In the genomic region with DNA sequence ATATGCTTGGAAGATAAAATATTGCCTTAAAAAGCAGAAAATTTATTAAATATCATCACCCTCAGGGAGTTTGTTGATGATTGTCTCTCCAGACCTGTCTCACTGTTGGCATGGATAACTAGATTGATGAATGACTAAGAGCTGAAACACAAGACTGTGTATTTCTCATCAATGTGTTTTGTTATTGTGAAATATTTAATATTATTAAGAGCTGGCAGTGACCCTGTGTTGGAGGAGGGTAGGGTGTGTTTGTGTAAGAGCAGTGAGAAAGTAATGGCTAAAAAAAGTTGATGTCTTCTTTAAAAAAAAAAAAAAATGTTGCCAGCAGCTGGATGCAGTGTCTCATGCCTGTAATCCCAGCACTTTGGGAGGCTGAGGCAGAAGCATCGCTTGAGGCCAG, we compare ENCODE assay signal across 34 cellular contexts.
DNase-seq lines count a peak whose midpoint lies in the region; ATAC-seq and TF ChIP-seq lines count a peak whose summit lies in the region.
"Had no signal": no experiment of that assay in that cellular context is flagged by ENCODE, and none has a peak within 500 bp of the region (broad histone marks: within the 10 kb centered on the region; RNA-seq: fewer than 3 reads in every experiment).

No MANE protein-coding gene starts in this region.

- no peaks in the 10 kb centered on the region for H3K27me3 ChIP-seq in ACC112 (ENCODE audit: insufficient read depth, low read length)
- H3K27me3 ChIP-seq: neural progenitor cell, Peyer's patch, SJCRH30, tibial nerve had no signal

- H3K27ac Mint-ChIP-seq in T-helper 17 cell = peak overlapping the region; percentile 59
- H3K27ac Mint-ChIP-seq in nephron = peak overlapping the region in 2 of 3 experiments; percentile 5 to 7
- H3K27ac Mint-ChIP-seq: CD4-positive, alpha-beta T cell; immature natural killer cell; neural progenitor cell had no signal

- no peaks in the 10 kb centered on the region for H3K9me3 Mint-ChIP-seq in nephron
- H3K9me3 Mint-ChIP-seq: CD4-positive, alpha-beta T cell; effector memory CD8-positive, alpha-beta T cell; immature natural killer cell; neural progenitor cell had no signal

- H3K4me3 ChIP-seq in ACC112 (ENCODE audit: low read depth, low read length) (no peak overlapping the region), fibroblast of mammary gland (ENCODE audit: control insufficient read depth, low read depth, low read length) (no peak overlapping the region)
- H3K4me3 ChIP-seq: A549, neural progenitor cell, Peyer's patch, SJCRH30, tibial nerve had no signal

- H3K4me1 Mint-ChIP-seq in T-helper 17 cell = peaks cover 18% of the 10 kb centered on the region
- peaks cover 36% of the 10 kb centered on the region for H3K4me1 Mint-ChIP-seq in nephron
- H3K4me1 Mint-ChIP-seq: neural progenitor cell had no signal

- DNase-seq in T-helper 17 cell (no peak), fibroblast of mammary gland (ENCODE audit: low read depth) (peak; percentile 76), hippocampal formation (lab: John Stamatoyannopoulos, UW) (no peak), COLO668 (lab: John Stamatoyannopoulos, UW; ENCODE audit: unreplicated experiment) (no peak), cerebellar cortex (ENCODE audit: low spot score) (no peak), glomerular visceral epithelial cell (ENCODE audit: extremely low spot score) (no peak)
- DNase-seq: activated CD4-positive, alpha-beta T cell treated with anti-CD3 and anti-CD28 coated beads for 4 hours; AML-193; anterior cingulate cortex; CD4-positive, alpha-beta T cell; cortex of kidney; DMS 273 treated with DMSO at 0.1 percent for 48 hours; effector memory CD8-positive, alpha-beta T cell; hypothalamus; immature natural killer cell; left cardiac atrium; mesenchymal stem cell; NCI-H1417 treated with DMSO at 0.1 percent for 48 hours; NCI-H2029 treated with DMSO at 0.1 percent for 48 hours; NCI-H226; Peyer's patch; SJCRH30; stimulated activated CD4-positive, alpha-beta T cell treated with anti-CD3 and anti-CD28 coated beads, Interleukin-12 subunit alpha, Interleukin-12 subunit beta, amount 100 ng/mL, for 4 hours; stimulated activated CD4-positive, alpha-beta T cell treated with anti-CD3 and anti-CD28 coated beads, Interleukin-2, amount 100 ng/mL, for 48 hours; SW 1271; T-helper 9 cell had no signal

- H3K4me3 Mint-ChIP-seq in T-helper 17 cell (no peak overlapping the region), nephron (no peak overlapping the region)
- H3K4me3 Mint-ChIP-seq: activated naive CD8-positive, alpha-beta T cell; CD4-positive, alpha-beta T cell; effector memory CD8-positive, alpha-beta T cell; immature natural killer cell; neural progenitor cell had no signal

- no peak overlapping the region for H2AFZ ChIP-seq in ACC112 (ENCODE audit: low read length, unreplicated experiment)
- H2AFZ ChIP-seq: neural progenitor cell, parathyroid adenoma had no signal

- no peaks in the 10 kb centered on the region for H3K27me3 Mint-ChIP-seq in T-helper 17 cell
- H3K27me3 Mint-ChIP-seq in nephron (ENCODE audit: low read depth) = no peaks in the 10 kb centered on the region
- H3K27me3 Mint-ChIP-seq: activated naive CD8-positive, alpha-beta T cell; CD4-positive, alpha-beta T cell; effector memory CD8-positive, alpha-beta T cell had no signal

- H3K4me1 ChIP-seq in ACC112 (ENCODE audit: control insufficient read depth, insufficient read depth, low read length, unreplicated experiment) = peaks cover 12% of the 10 kb centered on the region
- H3K4me1 ChIP-seq: A549, neural progenitor cell, Peyer's patch, SJCRH30, tibial nerve had no signal

- 0 out of 2 replicates have a peak overlapping the region, but pooled peaks have one; percentile 4 for H3K27ac ChIP-seq in ACC112 (ENCODE audit: low read depth, low read length)
- H3K27ac ChIP-seq: A549, KMS-11, neural progenitor cell, parathyroid adenoma, Peyer's patch, SJCRH30, tibial nerve had no signal

- peaks cover 4% of the 10 kb centered on the region for H3K36me3 Mint-ChIP-seq in T-helper 17 cell (ENCODE audit: low read depth)
- no peaks in the 10 kb centered on the region for H3K36me3 Mint-ChIP-seq in nephron (ENCODE audit: low read depth)
- H3K36me3 Mint-ChIP-seq: immature natural killer cell, neural progenitor cell had no signal

- no peak for ATAC-seq in T-helper 17 cell
- ATAC-seq: A549; effector memory CD8-positive, alpha-beta T cell had no signal

- no peaks in the 10 kb centered on the region for H3K36me3 ChIP-seq in ACC112 (ENCODE audit: insufficient read depth, low read length)
- H3K36me3 ChIP-seq: neural progenitor cell, Peyer's patch, SJCRH30, tibial nerve had no signal

- TF ChIP-seq CTCF in fibroblast of mammary gland (conservative IDR thresholded peaks at IDR 0.05; ENCODE audit: control insufficient read depth, insufficient read depth, low read depth, low read length) (no peak), nephron (IDR thresholded peaks at IDR 0.05; ENCODE audit: unreplicated experiment in 3 of 3) (no peak)

- no peaks in the 10 kb centered on the region for H3K9me3 ChIP-seq in T-helper 17 cell (ENCODE audit: control insufficient read depth, low read length, poor library complexity, severe bottlenecking)
- H3K9me3 ChIP-seq: A549, Peyer's patch, SJCRH30, tibial nerve had no signal

- no peaks in the 10 kb centered on the region for H3K79me2 ChIP-seq in ACC112 (ENCODE audit: control insufficient read depth, insufficient read depth, low read length, unreplicated experiment)
